Comparison of ENCODE assay signal across 8 cellular contexts in the genomic region with DNA sequence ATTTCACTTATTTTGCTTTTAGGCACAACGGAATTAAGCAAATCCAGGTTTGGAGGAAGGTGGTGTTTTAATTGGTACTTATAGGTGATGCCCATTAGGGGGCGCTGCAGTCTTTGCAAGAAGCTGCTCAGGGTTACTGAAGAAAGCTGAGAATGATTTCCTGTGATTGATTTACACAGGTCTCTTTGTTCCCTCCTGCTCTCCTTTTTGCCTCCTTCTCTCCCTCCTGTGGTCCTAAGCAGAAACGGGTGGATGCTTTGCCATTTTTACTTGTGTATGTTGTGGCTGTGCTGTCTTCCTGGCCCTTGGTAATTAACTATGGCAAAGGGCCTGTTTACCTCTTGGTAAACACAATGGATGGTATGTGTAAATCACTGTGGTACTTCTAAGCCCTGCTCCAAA.
DNase-seq lines count a peak whose midpoint lies in the region; ATAC-seq and TF ChIP-seq lines count a peak whose summit lies in the region.

No MANE protein-coding gene starts in this region.

- POLR2A ChIA-PET in HEK293T (lab: Yijun Ruan, JAX) = no interaction called here

- ATAC-seq in lung (ENCODE audit: insufficient read depth, low FRiP score) (no peak), HG03097 (IDR thresholded peaks at IDR 0.05; ENCODE audit: low FRiP score, unreplicated experiment) (no peak)

- CTCF ChIA-PET in HEK293T (lab: Yijun Ruan, JAX) = interaction anchor here (0.7 to 3.9 kb wide), 15 partner anchors 11 to 358 kb away, joined by 3 to 32 read pairs (median 3); no protein-coding TSS in a partner anchor

- peak; percentile 70 for TF ChIP-seq CTCF in lung (IDR thresholded peaks at IDR 0.05; ENCODE audit: control extremely low read depth, extremely low read depth)

- H3K36me3 ChIP-seq in lung (ENCODE audit: control insufficient read depth in 2 of 2, insufficient read depth in 2 of 2, low read length in 2 of 2) = peaks cover 14 to 25% of the 10 kb centered on the region in 2 donors

- H3K4me1 ChIP-seq in lung (ENCODE audit: control insufficient read depth in 2 of 2, insufficient read depth in 2 of 2, low read length in 2 of 2) = no peaks in the 10 kb centered on the region

- H3K4me3 ChIP-seq in lung = no peak overlapping the region

- H3K27me3 ChIP-seq in lung (ENCODE audit: control insufficient read depth, insufficient read depth) = no peaks in the 10 kb centered on the region

- WGBS in lung, 2 donors = 15 to 31% methylated on average over 3 of the region's 3 CpGs

- DNase-seq in AG20443 (ENCODE audit: low spot score) (peak; percentile 78), HEK293T (ENCODE audit: extremely low spot score) (peak; percentile 74), NCI-H69 (lab: John Stamatoyannopoulos, UW) (peak; percentile 96), lung (ENCODE audit: low spot score) (peak; percentile 60)
- peak; percentile 50 to 64 for DNase-seq in activated CD4-positive, alpha-beta T cell treated with anti-CD3 and anti-CD28 coated beads, Interleukin-2, amount 50 U/mL, for 48 hours
- peak; percentile 41 for DNase-seq in effector CD4-positive, alpha-beta T cell
- DNase-seq in stimulated activated CD8-positive, alpha-beta memory T cell treated with anti-CD3 and anti-CD28 coated beads, Interleukin-12 subunit alpha, Interleukin-12 subunit beta, amount 100 ng/mL, for 1 hour (ENCODE audit: low read depth) = peak; percentile 30

- H3K9me3 ChIP-seq in lung (ENCODE audit: control insufficient read depth in 2 of 2, insufficient read depth in 1 of 2, low read length in 1 of 2) = no peaks in the 10 kb centered on the region

- no peak overlapping the region for H3K27ac ChIP-seq in lung (ENCODE audit: low read depth in 1 of 2, low read length in 1 of 2)

TF ChIP-seq in HEK293T, 16 proteins besides CTCF, POLR2A, EP300 and RAD21:
- TF ChIP-seq ZNF384 (IDR thresholded peaks at IDR 0.05) = no peak
- no peak for TF ChIP-seq ARNT (IDR thresholded peaks at IDR 0.05)
- TF ChIP-seq, protein P1, sequence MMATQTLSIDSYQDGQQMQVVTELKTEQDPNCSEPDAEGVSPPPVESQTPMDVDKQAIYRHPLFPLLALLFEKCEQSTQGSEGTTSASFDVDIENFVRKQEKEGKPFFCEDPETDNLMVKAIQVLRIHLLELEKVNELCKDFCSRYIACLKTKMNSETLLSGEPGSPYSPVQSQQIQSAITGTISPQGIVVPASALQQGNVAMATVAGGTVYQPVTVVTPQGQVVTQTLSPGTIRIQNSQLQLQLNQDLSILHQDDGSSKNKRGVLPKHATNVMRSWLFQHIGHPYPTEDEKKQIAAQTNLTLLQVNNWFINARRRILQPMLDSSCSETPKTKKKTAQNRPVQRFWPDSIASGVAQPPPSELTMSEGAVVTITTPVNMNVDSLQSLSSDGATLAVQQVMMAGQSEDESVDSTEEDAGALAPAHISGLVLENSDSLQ (IDR thresholded peaks at IDR 0.05) = peak; percentile 81
TF ChIP-seq in HEK293T: peak in this region for 1.

Comparison
In these comparisons a context has a peak if more than half of its experiments do, and no peak if none do; other contexts are left out.
1. DNase-seq: peak in every context shown above with its lines; median percentile 96 in NCI-H69; 78 in AG20443; 74 in HEK293T; 60 in lung; 57 in activated CD4-positive, alpha-beta T cell treated with anti-CD3 and anti-CD28 coated beads, Interleukin-2, amount 50 U/mL, for 48 hours; 41 in effector CD4-positive, alpha-beta T cell; 30 in stimulated activated CD8-positive, alpha-beta memory T cell treated with anti-CD3 and anti-CD28 coated beads, Interleukin-12 subunit alpha, Interleukin-12 subunit beta, amount 100 ng/mL, for 1 hour.